9 cellular contexts compared by ENCODE assay signal in the genomic region with DNA sequence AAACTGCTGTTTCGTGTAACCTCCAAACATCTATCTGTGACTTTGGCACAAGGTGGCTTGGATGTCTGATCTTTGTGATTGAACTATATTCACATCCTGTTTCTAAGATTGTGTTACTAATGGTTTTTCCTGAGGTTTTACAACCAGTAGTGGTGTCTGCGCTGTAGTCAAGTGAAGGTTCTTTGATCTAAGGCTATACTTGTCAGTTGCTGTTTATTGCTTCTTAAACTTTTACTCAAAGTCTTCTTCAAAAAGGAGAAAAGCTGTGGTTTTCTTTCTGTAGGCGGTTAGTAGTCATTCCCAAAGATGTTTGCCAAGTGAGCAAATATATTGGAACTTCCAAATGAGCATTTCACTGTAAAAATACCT. TPM values are rescaled to one million over a fixed set of nuclear protein-coding genes. Genes with fewer than 3 reads are reported as not detected.
DNase-seq lines count a peak whose midpoint lies in the region; ATAC-seq, FAIRE-seq and TF ChIP-seq lines count a peak whose summit lies in the region.
"Had no signal": no experiment of that assay in that cellular context is flagged by ENCODE, and none has a peak within 500 bp of the region (broad histone marks: within the 10 kb centered on the region; RNA-seq: fewer than 3 reads in every experiment).

No MANE protein-coding gene starts in this region.

- ATAC-seq in GM18873 (IDR thresholded peaks at IDR 0.05; ENCODE audit: low FRiP score, unreplicated experiment): no peak

- H3K79me2 ChIP-seq in SU-DHL-6 (ENCODE audit: insufficient read depth, low read length): no peaks in the 10 kb centered on the region

- no peak for TF ChIP-seq POLR2A in H54 (IDR thresholded peaks at IDR 0.05; ENCODE audit: low read depth, low read length)

- H3K4me2 ChIP-seq in SU-DHL-6 (ENCODE audit: low read depth, low read length, poor library complexity, severe bottlenecking): peak overlapping the region; percentile 73

- in situ Hi-C loops in HAP-1 (cut with MboI; ENCODE audit: low sequenced_read_pairs): no loop called here

- TF ChIP-seq CTCF in SU-DHL-6 (IDR thresholded peaks at IDR 0.05; ENCODE audit: insufficient read depth, low read length, poor library complexity, severe bottlenecking) (no peak), fibroblast of the aortic adventitia (IDR thresholded peaks at IDR 0.05; ENCODE audit: insufficient read depth, low read length) (no peak)

- H4K20me1 ChIP-seq in SU-DHL-6 (ENCODE audit: low read depth, low read length): no peaks in the 10 kb centered on the region

- H3F3A ChIP-seq in SU-DHL-6 (ENCODE audit: insufficient read depth): peaks cover 17% of the 10 kb centered on the region

- H3K9ac ChIP-seq in SU-DHL-6 (ENCODE audit: low read length): no peak overlapping the region; the same call in 1 of the 2 replicates

- no peaks in the 10 kb centered on the region for H3K9me2 ChIP-seq in SU-DHL-6 (replicated peaks; ENCODE audit: insufficient read depth, low read length)

- H3K4me3 ChIP-seq in SU-DHL-6 (ENCODE audit: insufficient read depth, low read length, poor library complexity, severe bottlenecking) (no peak overlapping the region), fibroblast of the aortic adventitia (ENCODE audit: low read depth, low read length) (no peak overlapping the region), skin epidermis (peak overlapping the region in 1 of 7 experiments; percentile 74), HAP-1 (no peak overlapping the region)

- H3K27ac ChIP-seq in SU-DHL-6 (ENCODE audit: low read depth, low read length) (no peak overlapping the region), skin epidermis (peak overlapping the region in 20 of 21 experiments; percentile 87 to 100 (median 99))

- H3K4me1 ChIP-seq in HAP-1: no peaks in the 10 kb centered on the region

- H3K36me3 ChIP-seq in SU-DHL-6 (ENCODE audit: low read length) (no peaks in the 10 kb centered on the region), HAP-1 (replicated peaks) (no peaks in the 10 kb centered on the region)

- no peaks in the 10 kb centered on the region for H3K27me3 ChIP-seq in SU-DHL-6 (ENCODE audit: low read length)
- no peaks in the 10 kb centered on the region for H3K27me3 ChIP-seq in HAP-1 (ENCODE audit: low read depth)

- DNase-seq in NCI-H510A treated with DMSO at 0.1 percent for 48 hours (lab: John Stamatoyannopoulos, UW) (peak; percentile 67), NCI-H510A (lab: John Stamatoyannopoulos, UW) (no peak), fibroblast of the aortic adventitia (ENCODE audit: low read depth) (peak; percentile 37), HAP-1 (ENCODE audit: low spot score in 2 of 2) (no peak), H54 (ENCODE audit: insufficient read length, low spot score) (no peak)

- no peaks in the 10 kb centered on the region for H3K9me3 ChIP-seq in SU-DHL-6 (ENCODE audit: insufficient read depth, low read length)
- peaks cover 4% of the 10 kb centered on the region; the same call in 1 of the 2 replicates for H3K9me3 ChIP-seq in HAP-1

- FAIRE-seq in H54 (lab: Jason Lieb, UNC): no peak
- FAIRE-seq: endometrium had no signal

- peak overlapping the region; percentile 90 for H2AFZ ChIP-seq in SU-DHL-6 (ENCODE audit: low read depth, low read length, severe bottlenecking)

RNA-seq across cellular contexts. Expression of a gene that starts 12.3 kb away (rescaled TPM):
- 342 and 589 TPM in 2 replicates for total RNA-seq in fibroblast of the aortic adventitia (ENCODE audit: low replicate concordance)

RNA-seq across cellular contexts. Expression of a gene that starts 52.8 kb away (rescaled TPM):
- total RNA-seq in fibroblast of the aortic adventitia (ENCODE audit: low replicate concordance): 11.2 and 21.0 TPM in 2 replicates

Comparison
In these comparisons a context has a peak if more than half of its experiments do, and no peak if none do; other contexts are left out.
1. DNase-seq: peak in NCI-H510A treated with DMSO at 0.1 percent for 48 hours (single experiment) and fibroblast of the aortic adventitia (single experiment); none in NCI-H510A (single experiment), HAP-1 (0 of 2) and H54 (single experiment).